Comparison of ENCODE assay signal across 8 cellular contexts in the genomic region with DNA sequence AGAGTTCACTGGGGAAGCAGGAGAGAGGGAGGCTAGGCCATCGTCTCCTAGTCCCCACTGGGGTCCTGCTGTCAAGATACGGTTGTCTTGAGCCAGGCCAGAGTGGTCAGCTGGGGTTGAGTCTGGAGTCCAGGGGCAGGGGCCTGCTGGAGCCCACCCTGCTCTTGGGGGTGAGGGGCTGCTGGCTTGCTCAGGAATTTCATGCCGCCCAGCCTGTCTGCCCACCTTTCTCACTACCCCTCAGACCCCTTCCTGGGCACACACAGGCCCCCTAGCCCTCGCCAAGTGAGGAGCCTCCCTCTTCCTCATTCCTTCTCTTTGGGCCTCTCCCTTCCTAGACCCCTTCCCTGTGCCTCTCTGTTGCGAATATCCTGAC. TPM values are rescaled to one million over a fixed set of nuclear protein-coding genes. Genes with fewer than 3 reads are reported as not detected.
DNase-seq lines count a peak whose midpoint lies in the region; ATAC-seq and TF ChIP-seq lines count a peak whose summit lies in the region.

No MANE protein-coding gene starts in this region.

- no peak for ATAC-seq in SK-N-SH treated with all-trans-retinoic acid at 6 μM for 48 hours
- no peak for ATAC-seq in activated CD8-positive, alpha-beta T cell treated with anti-CD3 and anti-CD28 coated beads for 36 hours
- no peak for ATAC-seq in stimulated activated naive B cell treated with anti-CD40 and anti-IgM and Interleukin-4, amounts not matched to agents 10 μg/mL and 1 μg/mL and 100 μg/mL, for 72 hours (replicated peaks)

- H2AFZ ChIP-seq in SK-N-SH (ENCODE audit: low read depth) (no peak overlapping the region), hepatocyte (no peak overlapping the region)

- peaks cover 78% of the 10 kb centered on the region for H4K20me1 ChIP-seq in SK-N-SH (ENCODE audit: insufficient read depth)
- peaks cover 68% of the 10 kb centered on the region for H4K20me1 ChIP-seq in hepatocyte (ENCODE audit: insufficient read depth, poor library complexity, severe bottlenecking)

- TF ChIP-seq CTCF in SK-N-SH (IDR thresholded peaks at IDR 0.05), result no peak
- no peak for TF ChIP-seq CTCF in activated CD8-positive, alpha-beta T cell treated with anti-CD3 and anti-CD28 coated beads for 36 hours (IDR thresholded peaks at IDR 0.05)
- no peak for TF ChIP-seq CTCF in hepatocyte (IDR thresholded peaks at IDR 0.05; ENCODE audit: poor library complexity)

- H3K4me1 Mint-ChIP-seq in activated CD8-positive, alpha-beta T cell treated with anti-CD3 and anti-CD28 coated beads for 36 hours (ENCODE audit: low read depth), result peaks cover 23% of the 10 kb centered on the region
- H3K4me1 Mint-ChIP-seq in stimulated activated naive B cell treated with anti-CD40 and anti-IgM and Interleukin-4, amounts not matched to agents 10 μg/mL and 1 μg/mL and 100 μg/mL, for 72 hours, result peaks cover 33 to 87% of the 10 kb centered on the region in 2 donors

- peak overlapping the region; percentile 54 for H3K27ac Mint-ChIP-seq in activated CD8-positive, alpha-beta T cell treated with anti-CD3 and anti-CD28 coated beads for 36 hours
- peak overlapping the region; percentile 11 for H3K27ac Mint-ChIP-seq in stimulated activated naive B cell treated with anti-CD40 and anti-IgM and Interleukin-4, amounts not matched to agents 10 μg/mL and 1 μg/mL and 100 μg/mL, for 72 hours

- DNase-seq in SK-N-SH (no peak), hepatocyte (ENCODE audit: low spot score) (no peak), NCI-H2081 (lab: John Stamatoyannopoulos, UW) (no peak), NCI-H1436 (lab: John Stamatoyannopoulos, UW) (no peak)
- DNase-seq in activated CD8-positive, alpha-beta T cell treated with anti-CD3 and anti-CD28 coated beads for 36 hours, result no peak
- no peak for DNase-seq in stimulated activated naive B cell treated with anti-CD40 and anti-IgM and Interleukin-4, amounts not matched to agents 10 μg/mL and 1 μg/mL and 100 μg/mL, for 72 hours
- DNase-seq in stimulated activated CD4-positive, alpha-beta T cell treated with anti-CD3 and anti-CD28 coated beads, Interleukin-1b, Interleukin-23, amount 100 ng/mL, for 48 hours, result no peak

- POLR2A ChIA-PET in SK-N-SH (lab: Yijun Ruan, JAX), result no interaction called here
- POLR2A ChIA-PET in activated CD8-positive, alpha-beta T cell treated with anti-CD3 and anti-CD28 coated beads for 36 hours (lab: Charles Lee), result interaction anchor here (0.8 to 7.3 kb wide), 7 partner anchors 17 to 170 kb away, joined by 3 to 95 read pairs (median 21); a partner anchor contains a TSS

- peak overlapping the region; percentile 82; the same call in 1 of the 2 replicates for H3K9ac ChIP-seq in SK-N-SH

- H3K4me2 ChIP-seq in SK-N-SH (peak overlapping the region; percentile 95), hepatocyte (peak overlapping the region; percentile 95)

- CTCF ChIA-PET in SK-N-SH (lab: Yijun Ruan, JAX), result no interaction called here
- CTCF ChIA-PET in activated CD8-positive, alpha-beta T cell treated with anti-CD3 and anti-CD28 coated beads for 36 hours (lab: Charles Lee), result interaction anchor here (2.0 to 3.6 kb wide), 2 partner anchors 16 to 38 kb away, joined by 7 to 25 read pairs; no protein-coding TSS in a partner anchor

- WGBS in SK-N-SH (ENCODE audit: low lambda C conversion rate), result 77% methylated on average over 5 of the region's 5 CpGs
- 71% methylated on average over 5 of the region's 5 CpGs for WGBS in hepatocyte (ENCODE audit: low lambda C conversion rate, missing lambda C conversion rate)

- H3K36me3 Mint-ChIP-seq in activated CD8-positive, alpha-beta T cell treated with anti-CD3 and anti-CD28 coated beads for 36 hours (ENCODE audit: low read depth), result peaks cover 40% of the 10 kb centered on the region
- peaks cover 36 to 48% of the 10 kb centered on the region in 2 donors for H3K36me3 Mint-ChIP-seq in stimulated activated naive B cell treated with anti-CD40 and anti-IgM and Interleukin-4, amounts not matched to agents 10 μg/mL and 1 μg/mL and 100 μg/mL, for 72 hours

- H3K4me3 ChIP-seq in SK-N-SH (ENCODE audit: low read depth in 2 of 2, low read length in 1 of 2), result peak overlapping the region; percentile 100
- H3K4me3 ChIP-seq in hepatocyte, result peak overlapping the region; percentile 95

- no peaks in the 10 kb centered on the region for H3K9me2 ChIP-seq in SK-N-SH
- no peaks in the 10 kb centered on the region for H3K9me2 ChIP-seq in hepatocyte (replicated peaks; ENCODE audit: insufficient read depth)

- H3K27me3 ChIP-seq in SK-N-SH (ENCODE audit: insufficient read depth) (no peaks in the 10 kb centered on the region), hepatocyte (no peaks in the 10 kb centered on the region)

- H3K9me3 Mint-ChIP-seq in activated CD8-positive, alpha-beta T cell treated with anti-CD3 and anti-CD28 coated beads for 36 hours, result no peaks in the 10 kb centered on the region
- no peaks in the 10 kb centered on the region for H3K9me3 Mint-ChIP-seq in stimulated activated naive B cell treated with anti-CD40 and anti-IgM and Interleukin-4, amounts not matched to agents 10 μg/mL and 1 μg/mL and 100 μg/mL, for 72 hours

- intact Hi-C loops in activated CD8-positive, alpha-beta T cell treated with anti-CD3 and anti-CD28 coated beads for 36 hours (cut with micrococcal nuclease), result no loop called here

- peaks cover 23 to 52% of the 10 kb centered on the region in 2 experiments; a peak in 3 of 4 replicates for H3K4me1 ChIP-seq in SK-N-SH (ENCODE audit: control insufficient read depth in 1 of 2, insufficient read depth in 2 of 2, low read depth in 1 of 2, low read length in 1 of 2)
- H3K4me1 ChIP-seq in hepatocyte (ENCODE audit: insufficient read depth), result peaks cover 47% of the 10 kb centered on the region

- no peaks in the 10 kb centered on the region for H3K27me3 Mint-ChIP-seq in activated CD8-positive, alpha-beta T cell treated with anti-CD3 and anti-CD28 coated beads for 36 hours
- H3K27me3 Mint-ChIP-seq in stimulated activated naive B cell treated with anti-CD40 and anti-IgM and Interleukin-4, amounts not matched to agents 10 μg/mL and 1 μg/mL and 100 μg/mL, for 72 hours, result no peaks in the 10 kb centered on the region

- H3K27ac ChIP-seq in SK-N-SH (ENCODE audit: low read depth in 2 of 2, low read length in 1 of 2) (peak overlapping the region; percentile 11 to 61; a peak in 2 of 4 replicates), hepatocyte (peak overlapping the region; percentile 56)

- peak overlapping the region; percentile 86 for H3K4me3 Mint-ChIP-seq in activated CD8-positive, alpha-beta T cell treated with anti-CD3 and anti-CD28 coated beads for 36 hours
- peak overlapping the region; percentile 96 for H3K4me3 Mint-ChIP-seq in stimulated activated naive B cell treated with anti-CD40 and anti-IgM and Interleukin-4, amounts not matched to agents 10 μg/mL and 1 μg/mL and 100 μg/mL, for 72 hours

- H3K36me3 ChIP-seq in SK-N-SH (replicated peaks in 1 of 2; ENCODE audit: control insufficient read depth in 1 of 2, insufficient read depth in 2 of 2, low read length in 1 of 2), result peaks cover 18 to 24% of the 10 kb centered on the region in 2 experiments
- no peaks in the 10 kb centered on the region for H3K36me3 ChIP-seq in hepatocyte (replicated peaks; ENCODE audit: insufficient read depth, low read depth)

- TF ChIP-seq EP300 in SK-N-SH (IDR thresholded peaks at IDR 0.05; ENCODE audit: borderline replicate concordance in 1 of 2, low read depth in 1 of 2, low read length in 1 of 2), result no peak

- TF ChIP-seq RAD21 in SK-N-SH (IDR thresholded peaks at IDR 0.05; ENCODE audit: low read length), result no peak

- H3F3A ChIP-seq in SK-N-SH (replicated peaks; ENCODE audit: insufficient read depth), result peaks cover 20% of the 10 kb centered on the region

- no peaks in the 10 kb centered on the region for H3K9me3 ChIP-seq in SK-N-SH
- no peaks in the 10 kb centered on the region for H3K9me3 ChIP-seq in hepatocyte (ENCODE audit: low read depth)

- H3K79me2 ChIP-seq in SK-N-SH (ENCODE audit: insufficient read depth), result peaks cover 90% of the 10 kb centered on the region
- H3K79me2 ChIP-seq in hepatocyte, result peaks cover 90% of the 10 kb centered on the region

TF ChIP-seq in SK-N-SH, 30 proteins besides CTCF, POLR2A, EP300 and RAD21 (continues in another document):
- TF ChIP-seq TAF1 (IDR thresholded peaks at IDR 0.05; ENCODE audit: borderline replicate concordance, low read depth, low read length) (no peak), YY1 (IDR thresholded peaks at IDR 0.05; ENCODE audit: low read depth) (no peak)

TF ChIP-seq in SK-N-SH treated with all-trans-retinoic acid at 6 μM for 48 hours, 23 proteins besides CTCF, POLR2A, EP300 and RAD21 (continues in another document):
- TF ChIP-seq ESRRG (CRISPR knock-in tag; IDR thresholded peaks at IDR 0.05), result no peak

RNA-seq across cellular contexts. Expression of a gene that starts 1.3 kb away (rescaled TPM):
- 69.9 and 73.0 TPM in 2 replicates for polyA plus RNA-seq in SK-N-SH (2012; rRNA removed)
- 32.5 and 56.2 TPM in 2 replicates for polyA plus RNA-seq in SK-N-SH (2012; cell fraction: cytosol; rRNA removed)
- 95.4 and 106 TPM in 2 replicates for polyA plus RNA-seq in SK-N-SH (2012; cell fraction: nucleus; rRNA removed)
- total RNA-seq in activated CD8-positive, alpha-beta T cell treated with anti-CD3 and anti-CD28 coated beads for 36 hours, result 10 to 100 TPM; 74.8 to 80.2 TPM
- 55.1 and 73.4 TPM in 2 replicates for total RNA-seq in hepatocyte
- 30.0 and 37.4 TPM in 2 replicates for polyA plus RNA-seq in hepatocyte

RNA-seq across cellular contexts. Expression of a gene that starts 8.4 kb away (rescaled TPM):
- polyA plus RNA-seq in SK-N-SH (2012; rRNA removed) (14.3 and 19.5 TPM in 2 replicates), hepatocyte (11.3 and 15.0 TPM in 2 replicates)
- 4.5 and 6.2 TPM in 2 replicates for polyA plus RNA-seq in SK-N-SH (2012; cell fraction: cytosol; rRNA removed)
- 102 and 121 TPM in 2 replicates for polyA plus RNA-seq in SK-N-SH (2012; cell fraction: nucleus; rRNA removed)
- total RNA-seq in activated CD8-positive, alpha-beta T cell treated with anti-CD3 and anti-CD28 coated beads for 36 hours, result under 1 TPM; 0.34 to 0.49 TPM
- total RNA-seq in hepatocyte, result 4.1 and 8.3 TPM in 2 replicates

RNA-seq across cellular contexts. Expression of a gene that starts 21.1 kb away (rescaled TPM):
- polyA plus RNA-seq in SK-N-SH (2012; rRNA removed), result 39.8 and 47.4 TPM in 2 replicates
- 10.3 and 21.4 TPM in 2 replicates for polyA plus RNA-seq in SK-N-SH (2012; cell fraction: cytosol; rRNA removed)
- 292 and 443 TPM in 2 replicates for polyA plus RNA-seq in SK-N-SH (2012; cell fraction: nucleus; rRNA removed)
- total RNA-seq in activated CD8-positive, alpha-beta T cell treated with anti-CD3 and anti-CD28 coated beads for 36 hours, result 10 to 100 TPM; 74.7 to 85.1 TPM
- total RNA-seq in hepatocyte, result 40.2 and 60.6 TPM in 2 replicates
- 35.9 and 49.3 TPM in 2 replicates for polyA plus RNA-seq in hepatocyte

RNA-seq across cellular contexts. Expression of a gene that starts 39.6 kb away (rescaled TPM):
- polyA plus RNA-seq in SK-N-SH (2012; rRNA removed), result 1.4 and 1.7 TPM in 2 replicates
- polyA plus RNA-seq in SK-N-SH (2012; cell fraction: cytosol; rRNA removed), result 0.22 and 0.43 TPM in 2 replicates
- 8.7 and 11.6 TPM in 2 replicates for polyA plus RNA-seq in SK-N-SH (2012; cell fraction: nucleus; rRNA removed)
- total RNA-seq in activated CD8-positive, alpha-beta T cell treated with anti-CD3 and anti-CD28 coated beads for 36 hours, result 1 to 10 TPM; 4.4 to 7.2 TPM
- 0.47 and 0.80 TPM in 2 replicates for total RNA-seq in hepatocyte
- 1.7 TPM in 2 replicates for polyA plus RNA-seq in hepatocyte

RNA-seq across cellular contexts. Expression of a gene that starts 48.4 kb away (rescaled TPM):
- polyA plus RNA-seq in SK-N-SH (2012; rRNA removed) (70.3 and 85.4 TPM in 2 replicates), hepatocyte (87.3 and 88.3 TPM in 2 replicates)
- polyA plus RNA-seq in SK-N-SH (2012; cell fraction: cytosol; rRNA removed), result 37.7 and 67.4 TPM in 2 replicates
- polyA plus RNA-seq in SK-N-SH (2012; cell fraction: nucleus; rRNA removed), result 156 and 226 TPM in 2 replicates
- total RNA-seq in activated CD8-positive, alpha-beta T cell treated with anti-CD3 and anti-CD28 coated beads for 36 hours, result 10 to 100 TPM; 70.0 to 70.7 TPM
- total RNA-seq in hepatocyte, result 28.3 and 52.4 TPM in 2 replicates
